In the genomic region with DNA sequence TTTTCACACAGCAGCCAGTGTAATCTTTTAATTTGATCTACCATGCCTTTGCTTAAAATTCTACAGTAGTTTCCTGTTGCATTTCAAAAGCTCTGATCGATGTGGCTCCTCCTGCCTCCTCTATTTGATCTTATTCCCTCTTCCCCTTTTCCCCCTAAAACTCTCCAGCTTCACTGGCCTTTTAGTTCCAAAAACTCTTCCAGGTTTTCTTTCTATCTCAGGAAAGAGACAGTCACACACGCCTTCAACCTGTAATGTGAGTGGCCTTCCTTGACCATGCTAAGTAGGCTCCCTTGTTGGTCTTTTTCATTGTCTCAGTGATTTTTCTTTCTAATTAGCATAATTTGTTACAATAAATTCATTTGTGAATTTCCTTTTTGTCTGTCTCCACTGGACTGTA, we compare ENCODE assay signal across 9 cellular contexts. TPM values are rescaled to one million over a fixed set of nuclear protein-coding genes. Genes with fewer than 3 reads are reported as not detected.
DNase-seq lines count a peak whose midpoint lies in the region; ATAC-seq and TF ChIP-seq lines count a peak whose summit lies in the region.
"Had no signal": no experiment of that assay in that cellular context is flagged by ENCODE, and none has a peak within 500 bp of the region (broad histone marks: within the 10 kb centered on the region; RNA-seq: fewer than 3 reads in every experiment).

No MANE protein-coding gene starts in this region.

- no peaks in the 10 kb centered on the region for H3K27me3 ChIP-seq in tibial artery
- H3K27me3 ChIP-seq: body of pancreas had no signal

- ATAC-seq in activated T-cell treated with anti-CD3 and anti-CD28 coated beads, Interleukin-2, amount 50 U/mL, for 4 hours, result no peak
- no peak for ATAC-seq in activated B cell treated with CpG ODN at 0.5 μM for 24 hours (ENCODE audit: low read depth)

- H3K9me3 ChIP-seq in tibial artery, result no peaks in the 10 kb centered on the region
- H3K9me3 ChIP-seq: body of pancreas had no signal

- intact Hi-C loops in activated B cell treated with CpG ODN at 0.5 μM for 24 hours (cut with micrococcal nuclease) (loop anchor here (5.0 to 10.0 kb wide), 2 partner anchors 371 to 551 kb away; partner anchors contain the start of genes NEDD4 and TCF12), tibial artery (cut with DNase I; ENCODE audit: low total_unique reads) (no loop called here)

- peaks cover 0 to 9% (median 4%) of the 10 kb centered on the region in 4 donors for H3K4me1 ChIP-seq in tibial artery

- H3K4me1 Mint-ChIP-seq in activated T-cell treated with anti-CD3 and anti-CD28 coated beads, Interleukin-2, amount 50 U/mL, for 4 hours (ENCODE audit: low read depth), result peaks cover 13% of the 10 kb centered on the region
- H3K4me1 Mint-ChIP-seq in activated B cell treated with CpG ODN at 0.5 μM for 24 hours (peaks cover 42% of the 10 kb centered on the region), immature natural killer cell (peaks cover 18 to 21% of the 10 kb centered on the region in 2 donors)

- CTCF ChIA-PET in activated B cell treated with CpG ODN at 0.5 μM for 24 hours (lab: Charles Lee), result no interaction called here

- H3K36me3 Mint-ChIP-seq in activated T-cell treated with anti-CD3 and anti-CD28 coated beads, Interleukin-2, amount 50 U/mL, for 4 hours (ENCODE audit: insufficient read depth), result no peaks in the 10 kb centered on the region
- peaks cover 7% of the 10 kb centered on the region for H3K36me3 Mint-ChIP-seq in activated B cell treated with CpG ODN at 0.5 μM for 24 hours (ENCODE audit: low read depth)
- peaks cover 0 to 6% (median 3%) of the 10 kb centered on the region in 3 donors for H3K36me3 Mint-ChIP-seq in immature natural killer cell

- H3K27me3 Mint-ChIP-seq in activated T-cell treated with anti-CD3 and anti-CD28 coated beads, Interleukin-2, amount 50 U/mL, for 4 hours (ENCODE audit: low read depth), result peaks cover 38% of the 10 kb centered on the region
- H3K27me3 Mint-ChIP-seq in activated B cell treated with CpG ODN at 0.5 μM for 24 hours, result peaks cover 3% of the 10 kb centered on the region
- peaks cover 4 to 19% (median 10%) of the 10 kb centered on the region in 3 donors for H3K27me3 Mint-ChIP-seq in immature natural killer cell (ENCODE audit: low read depth in 3 of 3)

- peak overlapping the region; percentile 63 to 67 for H3K4me3 ChIP-seq in tibial artery

- POLR2A ChIA-PET in activated B cell treated with CpG ODN at 0.5 μM for 24 hours (lab: Charles Lee), result no interaction called here

- H3K9me3 Mint-ChIP-seq in activated T-cell treated with anti-CD3 and anti-CD28 coated beads, Interleukin-2, amount 50 U/mL, for 4 hours, result peaks cover 5% of the 10 kb centered on the region
- H3K9me3 Mint-ChIP-seq in activated B cell treated with CpG ODN at 0.5 μM for 24 hours (peaks cover 7% of the 10 kb centered on the region), immature natural killer cell (peaks cover 0 to 6% (median 0%) of the 10 kb centered on the region in 6 donors)

- no peak overlapping the region for H3K27ac ChIP-seq in tibial artery

- H3K36me3 ChIP-seq in tibial artery, result no peaks in the 10 kb centered on the region

- peak overlapping the region; percentile 83 for H3K4me3 Mint-ChIP-seq in activated T-cell treated with anti-CD3 and anti-CD28 coated beads, Interleukin-2, amount 50 U/mL, for 4 hours
- H3K4me3 Mint-ChIP-seq in activated B cell treated with CpG ODN at 0.5 μM for 24 hours (peak overlapping the region; percentile 95), immature natural killer cell (peak overlapping the region; percentile 76 to 86 (median 84))

- DNase-seq in activated T-cell treated with anti-CD3 and anti-CD28 coated beads, Interleukin-2, amount 50 U/mL, for 4 hours, result no peak
- DNase-seq in activated T-cell treated with anti-CD3 and anti-CD28 coated beads for 4 hours (no peak), activated B cell treated with CpG ODN at 0.5 μM for 24 hours (no peak), immature natural killer cell (no peak), tibial artery (no peak), UCSD-AML1 (lab: John Stamatoyannopoulos, UW; ENCODE audit: unreplicated experiment) (no peak), amygdala (lab: John Stamatoyannopoulos, UW) (no peak), NCI-H1436 (lab: John Stamatoyannopoulos, UW) (no peak)
- DNase-seq: body of pancreas had no signal

- peak overlapping the region; percentile 77 for H3K27ac Mint-ChIP-seq in activated B cell treated with CpG ODN at 0.5 μM for 24 hours
- H3K27ac Mint-ChIP-seq in immature natural killer cell, result peak overlapping the region in 1 of 6 donors; percentile 0

- TF ChIP-seq CTCF in activated B cell treated with CpG ODN at 0.5 μM for 24 hours (IDR thresholded peaks at IDR 0.05), result no peak
- TF ChIP-seq CTCF in tibial artery (IDR thresholded peaks at IDR 0.05), result no peak

RNA-seq across cellular contexts. Expression of gene TEX9, which starts 1.0 kb away (rescaled TPM):
- 1 to 10 TPM in 1 of 3 donors, under 1 TPM in 2; 0.63 to 1.1 (median 0.94) TPM for total RNA-seq in activated T-cell treated with anti-CD3 and anti-CD28 coated beads, Interleukin-2, amount 50 U/mL, for 4 hours
- 29.7 and 31.3 TPM in 2 replicates for total RNA-seq in activated B cell treated with CpG ODN at 0.5 μM for 24 hours
- polyA plus RNA-seq in immature natural killer cell, result under 1 TPM in 1 of 3 donors, not detected in 2; 0.53 TPM

Comparison
In these comparisons a context has a peak if more than half of its experiments do, and no peak if none do; other contexts are left out.
1. RNA of gene TEX9, which starts 1.0 kb away (total RNA-seq): 29.7 to 31.3 TPM in activated B cell treated with CpG ODN at 0.5 μM for 24 hours; 0.63 to 1.1 TPM in activated T-cell treated with anti-CD3 and anti-CD28 coated beads, Interleukin-2, amount 50 U/mL, for 4 hours; every median in the first group is over 10 times any median in the second.
2. Peak in every context shown above with its lines, with median percentiles within 50 percentile points of each other: H3K4me3 Mint-ChIP-seq.